In genomic region chr1:225897595-225898514, GRCh38 we compare ENCODE assay signal across 1 cellular context.
TF ChIP-seq lines count a peak whose summit lies in the region.

No MANE protein-coding gene starts in this region.

TF ChIP-seq in GM23338, 12 proteins besides CTCF, POLR2A, EP300 and RAD21 (continued from another document):
- no peak for TF ChIP-seq REST (IDR thresholded peaks at IDR 0.05; ENCODE audit: unreplicated experiment)
- TF ChIP-seq POLR2AphosphoS5 (IDR thresholded peaks at IDR 0.05; ENCODE audit: low read depth): no peak
- no peak for TF ChIP-seq STAT1 (IDR thresholded peaks at IDR 0.05; ENCODE audit: unreplicated experiment)
- no peak for TF ChIP-seq NANOG (IDR thresholded peaks at IDR 0.05; ENCODE audit: borderline replicate concordance)
